ENCODE assay signal across 11 cellular contexts in genomic region chr3:170046269-170047132, GRCh38. TPM values are rescaled to one million over a fixed set of nuclear protein-coding genes. Genes with fewer than 3 reads are reported as not detected.
DNase-seq lines count a peak whose midpoint lies in the region; ATAC-seq and TF ChIP-seq lines count a peak whose summit lies in the region.
"Had no signal": no experiment of that assay in that cellular context is flagged by ENCODE, and none has a peak within 500 bp of the region (broad histone marks: within the 10 kb centered on the region; RNA-seq: fewer than 3 reads in every experiment).

No MANE protein-coding gene starts in this region.

- H3K4me3 Mint-ChIP-seq in CD14-positive monocyte: no peak overlapping the region
- no peak overlapping the region for H3K4me3 Mint-ChIP-seq in osteocyte (ENCODE audit: unreplicated experiment)

- H3K9me3 Mint-ChIP-seq in CD14-positive monocyte (no peaks in the 10 kb centered on the region), osteocyte (ENCODE audit: unreplicated experiment) (no peaks in the 10 kb centered on the region)

- H3K4me1 Mint-ChIP-seq in CD14-positive monocyte (peaks cover 34% of the 10 kb centered on the region), osteocyte (ENCODE audit: unreplicated experiment) (peaks cover 14% of the 10 kb centered on the region)

- H3K36me3 Mint-ChIP-seq in CD14-positive monocyte (peaks cover 8 to 14% of the 10 kb centered on the region in 2 donors), osteocyte (ENCODE audit: unreplicated experiment) (no peaks in the 10 kb centered on the region)

- no peak for TF ChIP-seq CTCF in CD14-positive monocyte (IDR thresholded peaks at IDR 0.05)
- TF ChIP-seq CTCF in LNCaP clone FGC (IDR thresholded peaks at IDR 0.05; ENCODE audit: control insufficient read depth, extremely low read depth, insufficient read depth): no peak; the same call in 1 of the 2 replicates
- no peak for TF ChIP-seq CTCF in epithelial cell of proximal tubule (conservative IDR thresholded peaks at IDR 0.05; ENCODE audit: low read depth, low read length)
- no peak for TF ChIP-seq CTCF in osteocyte (IDR thresholded peaks at IDR 0.05)

- intact Hi-C loops in CD14-positive monocyte (cut with micrococcal nuclease) (loop anchor here in 1 of 2 donors (10.0 kb wide), 2 partner anchors 52 to 182 kb away; partner anchors contain the start of gene LRRC31), Right ventricle myocardium inferior (cut with DNase I) (no loop called here)

- DNase-seq in CD14-positive monocyte (ENCODE audit: low spot score) (no peak), LNCaP clone FGC (ENCODE audit: low read depth) (peak; percentile 73), epithelial cell of proximal tubule (ENCODE audit: low read depth) (no peak), osteocyte (ENCODE audit: extremely low spot score, unreplicated experiment) (no peak), Right ventricle myocardium inferior (ENCODE audit: missing footprints) (no peak), superior temporal gyrus (ENCODE audit: extremely low spot score) (no peak)
- no peak for DNase-seq in activated CD4-positive, CD25-positive, alpha-beta regulatory T cell (lab: John Stamatoyannopoulos, UW)
- DNase-seq: activated CD4-positive, CD25-positive, alpha-beta regulatory T cell treated with anti-CD3 and anti-CD28 coated beads, Interleukin-2, amount 50 U/mL, for 72 hours; adrenal gland; hippocampal formation had no signal

- peak overlapping the region in 4 of 7 donors; percentile 17 to 93 (median 68) for H3K27ac Mint-ChIP-seq in CD14-positive monocyte
- H3K27ac Mint-ChIP-seq in osteocyte (ENCODE audit: unreplicated experiment): peak overlapping the region; percentile 15

- H3K4me3 ChIP-seq in LNCaP clone FGC (ENCODE audit: low read depth, low read length) (peak overlapping the region; percentile 34), epithelial cell of proximal tubule (ENCODE audit: low read depth, low read length) (peak overlapping the region; percentile 4)
- H3K4me3 ChIP-seq: adrenal gland had no signal

- peaks cover 0 to 3% (median 0%) of the 10 kb centered on the region in 3 donors for H3K27me3 Mint-ChIP-seq in CD14-positive monocyte (ENCODE audit: low read depth in 3 of 3)
- peaks cover 20% of the 10 kb centered on the region for H3K27me3 Mint-ChIP-seq in osteocyte (ENCODE audit: unreplicated experiment)

- ATAC-seq in Right ventricle myocardium inferior (no peak), HG03159 (IDR thresholded peaks at IDR 0.05; ENCODE audit: unreplicated experiment) (no peak)

RNA-seq across cellular contexts. Expression of gene GPR160, which starts 8.7 kb away (rescaled TPM):
- 10 to 100 TPM; 11.5 to 19.7 TPM for polyA plus RNA-seq in CD14-positive monocyte
- 11.0 and 23.9 TPM in 2 replicates for total RNA-seq in epithelial cell of proximal tubule
- total RNA-seq in osteocyte: 0.27 TPM in 1 of 2 replicates, not detected in the other
- total RNA-seq in Right ventricle myocardium inferior: 1.2 TPM
